ENCODE assay signal across 12 cellular contexts in the genomic region with DNA sequence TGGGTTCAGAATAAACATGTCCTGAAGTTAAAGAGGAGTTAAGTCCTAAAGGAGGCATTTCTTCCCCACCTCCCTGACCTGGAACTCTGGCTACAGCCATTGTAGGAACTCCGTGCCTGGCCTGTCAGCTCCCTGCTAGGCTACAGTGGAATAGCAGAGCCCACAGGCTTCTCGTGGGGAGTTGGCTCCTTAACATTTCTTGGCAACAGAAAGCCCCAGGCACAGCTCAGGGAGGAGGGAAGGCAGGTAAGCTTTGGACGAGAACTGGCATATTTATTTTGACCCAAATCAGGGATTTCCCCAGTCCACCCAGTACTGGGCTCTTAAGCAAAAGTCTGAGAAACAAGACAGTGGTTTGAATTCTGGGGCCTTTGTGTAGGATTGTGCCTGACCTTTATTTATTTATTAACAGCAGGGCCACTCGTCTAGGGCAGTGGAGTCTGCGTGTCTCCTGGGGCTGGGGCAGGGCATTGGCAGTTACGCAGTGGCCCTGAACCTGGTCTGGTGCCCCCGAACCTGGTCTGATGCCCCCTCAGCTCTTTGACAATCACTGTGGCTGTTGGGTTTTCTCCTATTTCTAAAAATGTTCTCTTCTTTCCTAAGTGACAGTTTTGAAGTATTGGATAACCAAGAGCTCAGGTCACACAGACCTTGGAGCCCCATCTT. TPM values are rescaled to one million over a fixed set of nuclear protein-coding genes. Genes with fewer than 3 reads are reported as not detected.
A peak's percentile ranks its signal among the peaks of the same experiment; 100 is the strongest.
DNase-seq lines count a peak whose midpoint lies in the region; ATAC-seq and TF ChIP-seq lines count a peak whose summit lies in the region.
"Had no signal": no experiment of that assay in that cellular context is flagged by ENCODE, and none has a peak within 500 bp of the region (broad histone marks: within the 10 kb centered on the region; RNA-seq: fewer than 3 reads in every experiment).

No MANE protein-coding gene starts in this region.

- H3K9me3 ChIP-seq in esophagus squamous epithelium (no peaks in the 10 kb centered on the region), subcutaneous abdominal adipose tissue (ENCODE audit: control insufficient read depth in 5 of 5, low read length in 5 of 5) (no peaks in the 10 kb centered on the region)
- H3K9me3 ChIP-seq: testis had no signal

- no peak for DNase-seq in T-helper 2 cell treated with Interferon-gamma antibody and Interleukin-4, amounts not matched to agents 5 μg/mL and 100 μg/mL, for 36 hours (ENCODE audit: low spot score)
- DNase-seq in T-helper 2 cell: no peak
- no peak for DNase-seq in T-cell
- DNase-seq in esophagus squamous epithelium (lab: John Stamatoyannopoulos, UW): no peak
- no peak for DNase-seq in putamen (ENCODE audit: low spot score)
- DNase-seq in NCI-H2171 treated with DMSO at 0.1 percent for 48 hours (lab: John Stamatoyannopoulos, UW): no peak
- DNase-seq: activated CD4-positive, alpha-beta T cell treated with anti-CD3 and anti-CD28 coated beads for 48 hours; stimulated activated CD4-positive, alpha-beta T cell treated with anti-CD3 and anti-CD28 coated beads, Interleukin-2, amount 100 ng/mL, for 24 hours; testis had no signal

- H3K4me1 ChIP-seq in esophagus squamous epithelium (peaks cover 5 to 52% (median 9%) of the 10 kb centered on the region in 3 donors), subcutaneous abdominal adipose tissue (ENCODE audit: control insufficient read depth in 5 of 5, insufficient read depth in 5 of 5, low read length in 5 of 5) (peaks cover 0 to 17% (median 2%) of the 10 kb centered on the region in 5 donors)
- H3K4me1 ChIP-seq: testis had no signal

- H3K36me3 Mint-ChIP-seq in T-helper 2 cell treated with Interferon-gamma antibody and Interleukin-4, amounts not matched to agents 5 μg/mL and 100 μg/mL, for 36 hours (ENCODE audit: low read depth): peaks cover 83% of the 10 kb centered on the region
- H3K36me3 Mint-ChIP-seq in T-cell: peaks cover 60% of the 10 kb centered on the region

- H3K4me1 Mint-ChIP-seq in T-helper 2 cell treated with Interferon-gamma antibody and Interleukin-4, amounts not matched to agents 5 μg/mL and 100 μg/mL, for 36 hours (ENCODE audit: low read depth): peaks cover 64% of the 10 kb centered on the region
- H3K4me1 Mint-ChIP-seq in T-cell: peaks cover 89 to 95% (median 93%) of the 10 kb centered on the region in 3 donors

- POLR2A ChIA-PET in T-cell (lab: Charles Lee): interaction anchor here in 1 of 2 donors (1.0 kb wide), 1 partner anchor 14 kb away, joined by 3 read pairs; no protein-coding TSS in a partner anchor

- TF ChIP-seq CTCF in esophagus squamous epithelium (IDR thresholded peaks at IDR 0.05): no peak

- CTCF ChIA-PET in T-cell (lab: Charles Lee): no interaction called here

- H3K4me3 ChIP-seq in esophagus squamous epithelium (no peak overlapping the region), subcutaneous abdominal adipose tissue (ENCODE audit: low read depth in 1 of 5, low read length in 5 of 5) (no peak overlapping the region)
- H3K4me3 ChIP-seq: K562, testis had no signal

- H3K9me3 Mint-ChIP-seq in T-helper 2 cell treated with Interferon-gamma antibody and Interleukin-4, amounts not matched to agents 5 μg/mL and 100 μg/mL, for 36 hours: no peaks in the 10 kb centered on the region
- no peaks in the 10 kb centered on the region for H3K9me3 Mint-ChIP-seq in T-cell

- H3K27me3 Mint-ChIP-seq in T-helper 2 cell treated with Interferon-gamma antibody and Interleukin-4, amounts not matched to agents 5 μg/mL and 100 μg/mL, for 36 hours (ENCODE audit: low read depth): no peaks in the 10 kb centered on the region
- no peaks in the 10 kb centered on the region for H3K27me3 Mint-ChIP-seq in T-cell

- no peaks in the 10 kb centered on the region for H3K27me3 ChIP-seq in esophagus squamous epithelium
- no peaks in the 10 kb centered on the region for H3K27me3 ChIP-seq in subcutaneous abdominal adipose tissue (ENCODE audit: control insufficient read depth in 5 of 5, insufficient read depth in 4 of 5, low read length in 5 of 5)
- H3K27me3 ChIP-seq: testis had no signal

- WGBS in esophagus squamous epithelium, 2 donors: 72 to 86% methylated on average over 5 of the region's 7 CpGs

- H3K27ac ChIP-seq in esophagus squamous epithelium: peak overlapping the region; percentile 46 to 72 (median 61)
- peak overlapping the region; percentile 6 for H3K27ac ChIP-seq in subcutaneous abdominal adipose tissue (ENCODE audit: low read depth, low read length)
- H3K27ac ChIP-seq: testis had no signal

- no peak for ATAC-seq in T-cell (replicated peaks in 1 of 4)
- ATAC-seq in HG02885 (IDR thresholded peaks at IDR 0.05; ENCODE audit: poor library complexity, unreplicated experiment): no peak
- ATAC-seq: K562 had no signal

- intact Hi-C loops in esophagus squamous epithelium (cut with DNase I): no loop called here

- peaks cover 9 to 72% (median 20%) of the 10 kb centered on the region in 3 donors for H3K36me3 ChIP-seq in esophagus squamous epithelium
- H3K36me3 ChIP-seq in subcutaneous abdominal adipose tissue (ENCODE audit: control insufficient read depth in 5 of 5, insufficient read depth in 5 of 5, low read length in 5 of 5): peaks cover 0 to 56% (median 46%) of the 10 kb centered on the region in 5 donors

- peak overlapping the region; percentile 91 for H3K27ac Mint-ChIP-seq in T-helper 2 cell treated with Interferon-gamma antibody and Interleukin-4, amounts not matched to agents 5 μg/mL and 100 μg/mL, for 36 hours
- peak overlapping the region; percentile 97 for H3K27ac Mint-ChIP-seq in T-cell

- no peak for TF ChIP-seq POLR2A in esophagus squamous epithelium (IDR thresholded peaks at IDR 0.05)

- H3K4me3 Mint-ChIP-seq in T-helper 2 cell treated with Interferon-gamma antibody and Interleukin-4, amounts not matched to agents 5 μg/mL and 100 μg/mL, for 36 hours: no peak overlapping the region
- peak overlapping the region in 1 of 3 donors; percentile 92 for H3K4me3 Mint-ChIP-seq in T-cell

- no peak overlapping the region for H3K9ac ChIP-seq in subcutaneous abdominal adipose tissue (ENCODE audit: low read length in 5 of 5)

RNA-seq across cellular contexts. Expression of a gene that starts 7.9 kb away (rescaled TPM):
- total RNA-seq in T-cell: 100 to 1,000 TPM; 141 to 206 (median 153) TPM
- total RNA-seq in esophagus squamous epithelium: 10 to 100 TPM; 14.0 to 24.1 (median 19.7) TPM

RNA-seq across cellular contexts. Expression of a gene that starts 9.8 kb away (rescaled TPM):
- total RNA-seq in T-cell (10 to 100 TPM; 31.1 to 69.2 (median 51.5) TPM), esophagus squamous epithelium (10 to 100 TPM; 13.4 to 31.4 (median 18.1) TPM)

Comparison
In these comparisons a context has a peak if more than half of its experiments do, and no peak if none do; other contexts are left out.
1. RNA of a gene that starts 7.9 kb away (total RNA-seq): 141 to 206 TPM in T-cell; 14.0 to 24.1 TPM in esophagus squamous epithelium; every median in the first group is over 4 times any median in the second.